Comparison of ENCODE assay signal across 1 cellular context in genomic region chr10:1036341-1036791, GRCh38.
TF ChIP-seq lines count a peak whose summit lies in the region.

No MANE protein-coding gene starts in this region.

TF ChIP-seq in GM12878, 131 proteins besides CTCF, POLR2A, EP300 and RAD21 (continued from another document and continues in another):
- TF ChIP-seq ZNF687 (IDR thresholded peaks at IDR 0.05), result peak; percentile 71
- TF ChIP-seq SIX5 (IDR thresholded peaks at IDR 0.05; ENCODE audit: low read depth, low read length, severe bottlenecking), result no peak
- TF ChIP-seq ETV6 (conservative IDR thresholded peaks at IDR 0.05 in 1 of 2, IDR thresholded peaks at IDR 0.05 in 1 of 2; ENCODE audit: borderline replicate concordance in 1 of 2, low read depth in 1 of 2), result no peak
- TF ChIP-seq RFX5 (IDR thresholded peaks at IDR 0.05; ENCODE audit: low read depth, low read length), result no peak
- TF ChIP-seq CUX1 (IDR thresholded peaks at IDR 0.05; ENCODE audit: insufficient replicate concordance, low read depth, low read length), result no peak
- TF ChIP-seq MTA3 (IDR thresholded peaks at IDR 0.05; ENCODE audit: borderline replicate concordance, low read length), result 0 out of 2 replicates have a peak, but pooled peaks have one; percentile 14
- no peak for TF ChIP-seq RB1 (IDR thresholded peaks at IDR 0.05; ENCODE audit: borderline replicate concordance)
- no peak for TF ChIP-seq RBBP5 (conservative IDR thresholded peaks at IDR 0.05)
- TF ChIP-seq CREM (IDR thresholded peaks at IDR 0.05; ENCODE audit: low read depth), result peak; percentile 49
- TF ChIP-seq BCLAF1 (IDR thresholded peaks at IDR 0.05), result no peak
- no peak for TF ChIP-seq HDGF (IDR thresholded peaks at IDR 0.05)
- peak; percentile 60 for TF ChIP-seq MEF2B (IDR thresholded peaks at IDR 0.05; ENCODE audit: partially characterized antibody, poor library complexity, severe bottlenecking)
- TF ChIP-seq MTA2 (IDR thresholded peaks at IDR 0.05; ENCODE audit: low read depth), result no peak
- TF ChIP-seq CBX3 (IDR thresholded peaks at IDR 0.05; ENCODE audit: borderline replicate concordance, low read depth), result no peak
- no peak for TF ChIP-seq PRDM15 (CRISPR knock-in tag; IDR thresholded peaks at IDR 0.05)
- TF ChIP-seq PML (IDR thresholded peaks at IDR 0.05; ENCODE audit: low read length), result no peak
- TF ChIP-seq LARP7 (IDR thresholded peaks at IDR 0.05), result no peak
- no peak for TF ChIP-seq POLR2AphosphoS2 (IDR thresholded peaks at IDR 0.05; ENCODE audit: low read depth, low read length)
- no peak for TF ChIP-seq ZNF622 (IDR thresholded peaks at IDR 0.05)
- TF ChIP-seq TCF12 (IDR thresholded peaks at IDR 0.05; ENCODE audit: low read depth, low read length), result peak; percentile 80; the same call in 1 of the 2 replicates
- peak; percentile 71 for TF ChIP-seq JUNB (IDR thresholded peaks at IDR 0.05)
- no peak for TF ChIP-seq MXI1 (IDR thresholded peaks at IDR 0.05; ENCODE audit: low read depth, low read length)
- TF ChIP-seq STAT3 (IDR thresholded peaks at IDR 0.05; ENCODE audit: low read depth, low read length), result no peak
- TF ChIP-seq SUZ12 (IDR thresholded peaks at IDR 0.05; ENCODE audit: unreplicated experiment), result no peak
- TF ChIP-seq NBN (IDR thresholded peaks at IDR 0.05), result no peak
- no peak for TF ChIP-seq KDM1A (IDR thresholded peaks at IDR 0.05; ENCODE audit: borderline replicate concordance)
- TF ChIP-seq BHLHE40 (IDR thresholded peaks at IDR 0.05; ENCODE audit: borderline replicate concordance in 1 of 2, low read depth in 2 of 2, low read length in 1 of 2), result peak; percentile 57; a peak in 2 of 4 replicates
- TF ChIP-seq BACH1 (IDR thresholded peaks at IDR 0.05; ENCODE audit: borderline replicate concordance), result no peak; the same call in 1 of the 2 replicates
- no peak for TF ChIP-seq TAF1 (IDR thresholded peaks at IDR 0.05; ENCODE audit: borderline replicate concordance, low read depth, low read length)
- TF ChIP-seq CBX5 (IDR thresholded peaks at IDR 0.05; ENCODE audit: low read depth), result no peak
- no peak for TF ChIP-seq E2F4 (IDR thresholded peaks at IDR 0.05; ENCODE audit: low read depth, low read length)
- TF ChIP-seq CHD4 (IDR thresholded peaks at IDR 0.05), result no peak
- TF ChIP-seq MLLT1 (IDR thresholded peaks at IDR 0.05), result no peak
- no peak for TF ChIP-seq ZBED1 (IDR thresholded peaks at IDR 0.05; ENCODE audit: borderline replicate concordance)
- TF ChIP-seq KAT2A (conservative IDR thresholded peaks at IDR 0.05; ENCODE audit: control insufficient read depth, low read depth, low read length), result no peak
- peak; percentile 11; the same call in 1 of the 2 replicates for TF ChIP-seq USF2 (IDR thresholded peaks at IDR 0.05; ENCODE audit: borderline replicate concordance, low read depth, low read length)
- TF ChIP-seq MAX (IDR thresholded peaks at IDR 0.05; ENCODE audit: low read depth, low read length), result peak; percentile 59; the same call in 1 of the 2 replicates
- no peak for TF ChIP-seq IKZF1 (conservative IDR thresholded peaks at IDR 0.05)
- TF ChIP-seq TBL1XR1 (IDR thresholded peaks at IDR 0.05; ENCODE audit: low read depth, low read length), result no peak
- TF ChIP-seq CBFB (IDR thresholded peaks at IDR 0.05; ENCODE audit: low read depth), result no peak
